11 cellular contexts compared by ENCODE assay signal in genomic region chr14:22390824-22391461, GRCh38.
A peak's percentile ranks its signal among the peaks of the same experiment; 100 is the strongest.
DNase-seq lines count a peak whose midpoint lies in the region; ATAC-seq and TF ChIP-seq lines count a peak whose summit lies in the region.
"Had no signal": no experiment of that assay in that cellular context is flagged by ENCODE, and none has a peak within 500 bp of the region (broad histone marks: within the 10 kb centered on the region; RNA-seq: fewer than 3 reads in every experiment).

No MANE protein-coding gene starts in this region.

- peak overlapping the region in 5 of 6 donors; percentile 25 to 83 (median 77) for H3K27ac Mint-ChIP-seq in immature natural killer cell
- H3K27ac Mint-ChIP-seq: activated naive CD8-positive, alpha-beta T cell; stimulated activated naive CD8-positive, alpha-beta T cell treated with anti-CD3 and anti-CD28 coated beads, Interleukin-15, amount 100 ng/mL, for 72 hours had no signal

- DNase-seq in GM10248 (ENCODE audit: extremely low spot score) (peak; percentile 42), HT1080 (ENCODE audit: low read depth) (peak; percentile 77), immature natural killer cell (no peak), NCI-H2196 treated with DMSO at 0.1 percent for 48 hours (lab: John Stamatoyannopoulos, UW; ENCODE audit: unreplicated experiment) (no peak), NCI-H774 (lab: John Stamatoyannopoulos, UW) (no peak), hypothalamus (lab: John Stamatoyannopoulos, UW) (no peak), NCI-H1105 (lab: John Stamatoyannopoulos, UW) (no peak)
- DNase-seq: psoas muscle; stimulated activated naive CD8-positive, alpha-beta T cell treated with anti-CD3 and anti-CD28 coated beads, Interleukin-15, amount 100 ng/mL, for 72 hours had no signal

- no peaks in the 10 kb centered on the region for H3K9me3 Mint-ChIP-seq in immature natural killer cell
- H3K9me3 Mint-ChIP-seq: stimulated activated naive CD8-positive, alpha-beta T cell treated with anti-CD3 and anti-CD28 coated beads, Interleukin-15, amount 100 ng/mL, for 72 hours had no signal

- CTCF ChIA-PET in GM10248 (lab: Yijun Ruan, JAX) = interaction anchor here (0.9 to 9.7 kb wide), 37 partner anchors 9 to 464 kb away, joined by 3 to 322 read pairs (median 5); partner anchors contain the start of gene DAD1

- no peak for TF ChIP-seq CTCF in GM10248 (IDR thresholded peaks at IDR 0.05; ENCODE audit: control extremely low read depth, extremely low read depth, low read depth, missing control alignments)

- H3K36me3 Mint-ChIP-seq in immature natural killer cell = peaks cover 0 to 8% (median 5%) of the 10 kb centered on the region in 3 donors
- H3K36me3 Mint-ChIP-seq: activated naive CD8-positive, alpha-beta T cell had no signal

- POLR2A ChIA-PET in GM10248 (lab: Yijun Ruan, JAX) = no interaction called here

- peaks cover 0 to 3% (median 3%) of the 10 kb centered on the region in 3 donors for H3K27me3 Mint-ChIP-seq in immature natural killer cell (ENCODE audit: low read depth in 3 of 3)
- H3K27me3 Mint-ChIP-seq: activated naive CD8-positive, alpha-beta T cell; stimulated activated naive CD8-positive, alpha-beta T cell treated with anti-CD3 and anti-CD28 coated beads, Interleukin-15, amount 100 ng/mL, for 72 hours had no signal

- H3K4me3 Mint-ChIP-seq in immature natural killer cell = no peak overlapping the region
- H3K4me3 Mint-ChIP-seq: activated naive CD8-positive, alpha-beta T cell; stimulated activated naive CD8-positive, alpha-beta T cell treated with anti-CD3 and anti-CD28 coated beads, Interleukin-15, amount 100 ng/mL, for 72 hours had no signal

- ATAC-seq in GM21447 (IDR thresholded peaks at IDR 0.05; ENCODE audit: unreplicated experiment) = peak; percentile 60
- ATAC-seq: psoas muscle; stimulated activated naive CD8-positive, alpha-beta T cell treated with anti-CD3 and anti-CD28 coated beads, Interleukin-15, amount 100 ng/mL, for 72 hours had no signal

- peaks cover 60 to 70% of the 10 kb centered on the region in 2 donors for H3K4me1 Mint-ChIP-seq in immature natural killer cell
- H3K4me1 Mint-ChIP-seq: stimulated activated naive CD8-positive, alpha-beta T cell treated with anti-CD3 and anti-CD28 coated beads, Interleukin-15, amount 100 ng/mL, for 72 hours had no signal

Comparison
In these comparisons a context has a peak if more than half of its experiments do, and no peak if none do; other contexts are left out.
1. DNase-seq: peak in GM10248 (single experiment) and HT1080 (single experiment); none in immature natural killer cell (0 of 3), NCI-H2196 treated with DMSO at 0.1 percent for 48 hours (single experiment), NCI-H774 (single experiment), hypothalamus (0 of 51) and NCI-H1105 (single experiment).